ENCODE assay signal across 1 cellular context in genomic region chr13:112712451-112712881, GRCh38.
TF ChIP-seq lines count a peak whose summit lies in the region.

No MANE protein-coding gene starts in this region.

TF ChIP-seq in K562, 482 proteins besides CTCF, POLR2A, EP300 and RAD21:
- TF ChIP-seq ARID3A (IDR thresholded peaks at IDR 0.05; ENCODE audit: borderline replicate concordance, low read depth, low read length) (no peak), ZNF174 (CRISPR knock-in tag; IDR thresholded peaks at IDR 0.05) (no peak), SP1 (CRISPR knock-in tag; IDR thresholded peaks at IDR 0.05) (no peak), ZFP91 (CRISPR knock-in tag; IDR thresholded peaks at IDR 0.05) (no peak), CGGBP1 (CRISPR knock-in tag; IDR thresholded peaks at IDR 0.05) (no peak), MYC (IDR thresholded peaks at IDR 0.05; ENCODE audit: low read depth, low read length) (no peak), MYC (CRISPR knock-in tag; IDR thresholded peaks at IDR 0.05; ENCODE audit: borderline replicate concordance, low read depth) (no peak), EHMT2 (IDR thresholded peaks at IDR 0.05) (no peak), ILF3 (IDR thresholded peaks at IDR 0.05; ENCODE audit: borderline replicate concordance) (no peak), SMARCA4 (IDR thresholded peaks at IDR 0.05) (no peak), SP2 (IDR thresholded peaks at IDR 0.05; ENCODE audit: extremely low read depth, low read depth, low read length, poor library complexity, severe bottlenecking) (no peak)
